ENCODE assay signal across 15 cellular contexts in genomic region chr17:72296456-72296855, GRCh38.
DNase-seq lines count a peak whose midpoint lies in the region; ATAC-seq and TF ChIP-seq lines count a peak whose summit lies in the region.
"Had no signal": no experiment of that assay in that cellular context is flagged by ENCODE, and none has a peak within 500 bp of the region (broad histone marks: within the 10 kb centered on the region; RNA-seq: fewer than 3 reads in every experiment).

No MANE protein-coding gene starts in this region.

- no peak overlapping the region for H2BK120ac ChIP-seq in mesenchymal stem cell (ENCODE audit: low read depth, low read length)

- H3K9ac ChIP-seq in GM23248 (no peak overlapping the region), mesenchymal stem cell (ENCODE audit: low read length) (no peak overlapping the region)

- peaks cover 19% of the 10 kb centered on the region for H3K4me1 ChIP-seq in GM23248 (ENCODE audit: insufficient read depth)
- H3K4me1 ChIP-seq in mesenchymal stem cell (ENCODE audit: control insufficient read depth, insufficient read depth, low read depth, low read length): peaks cover 6% of the 10 kb centered on the region
- H3K4me1 ChIP-seq in gastrocnemius medialis: no peaks in the 10 kb centered on the region

- H2AFZ ChIP-seq in GM23248 (no peak overlapping the region), mesenchymal stem cell (ENCODE audit: low read depth, low read length) (no peak overlapping the region)

- intact Hi-C loops in gastrocnemius medialis (cut with DNase I; ENCODE audit: low total_unique reads): no loop called here

- TF ChIP-seq POLR2A in gastrocnemius medialis (IDR thresholded peaks at IDR 0.05): no peak

- no peak overlapping the region for H2BK15ac ChIP-seq in mesenchymal stem cell (ENCODE audit: low read depth, poor library complexity, severe bottlenecking)

- ATAC-seq in gastrocnemius medialis: no peak

- H3K36me3 ChIP-seq in GM23248 (ENCODE audit: low read depth): no peaks in the 10 kb centered on the region
- H3K36me3 ChIP-seq in mesenchymal stem cell (ENCODE audit: control insufficient read depth in 1 of 2, insufficient read depth in 2 of 2, low read depth in 1 of 2, low read length in 2 of 2): peaks cover 0 to 3% of the 10 kb centered on the region in 2 experiments
- H3K36me3 ChIP-seq in gastrocnemius medialis: no peaks in the 10 kb centered on the region

- no peaks in the 10 kb centered on the region for H3K9me2 ChIP-seq in GM23248 (ENCODE audit: insufficient read depth)

- H3F3A ChIP-seq in GM23248 (ENCODE audit: insufficient read depth): peaks cover 5% of the 10 kb centered on the region; the same call in 1 of the 2 replicates

- no peak overlapping the region for H4K8ac ChIP-seq in mesenchymal stem cell (ENCODE audit: low read length)

- H2AK5ac ChIP-seq in mesenchymal stem cell (ENCODE audit: low read length, severe bottlenecking): no peak overlapping the region

- TF ChIP-seq CTCF in epithelial cell of esophagus (IDR thresholded peaks at IDR 0.05; ENCODE audit: insufficient read depth, low read depth, low read length, missing control alignments) (no peak), gastrocnemius medialis (IDR thresholded peaks at IDR 0.05 in 4 of 5, conservative IDR thresholded peaks at IDR 0.05 in 1 of 5) (no peak)

- no peak overlapping the region for H3K27ac ChIP-seq in GM23248
- no peak overlapping the region for H3K27ac ChIP-seq in mesenchymal stem cell (ENCODE audit: low read length, poor library complexity, severe bottlenecking)
- no peak overlapping the region for H3K27ac ChIP-seq in gastrocnemius medialis

- H3K79me2 ChIP-seq in GM23248 (ENCODE audit: insufficient read depth): no peaks in the 10 kb centered on the region

- no peak overlapping the region for H3K18ac ChIP-seq in mesenchymal stem cell (ENCODE audit: low read depth in 1 of 2, low read length in 2 of 2)

- 59 to 65% methylated on average over 1 of the region's 1 CpG for WGBS in GM23248 (ENCODE audit: low coverage in 1 of 2, low lambda C conversion rate in 2 of 2, missing lambda C conversion rate in 2 of 2), 2 experiments
- no CpG with 5 or more reads among the region's 1 CpG for WGBS in mesenchymal stem cell

- H3K14ac ChIP-seq in mesenchymal stem cell (ENCODE audit: low read length in 2 of 2): no peak overlapping the region

- no peak overlapping the region for H2BK12ac ChIP-seq in mesenchymal stem cell (ENCODE audit: low read length in 2 of 2)

- no peaks in the 10 kb centered on the region for H3K79me1 ChIP-seq in mesenchymal stem cell (replicated peaks; ENCODE audit: low read length, poor library complexity, severe bottlenecking)

- no peak overlapping the region for H3K23ac ChIP-seq in mesenchymal stem cell (ENCODE audit: low read length in 2 of 2)

- H2BK5ac ChIP-seq in mesenchymal stem cell (ENCODE audit: low read depth, low read length, poor library complexity, severe bottlenecking): no peak overlapping the region

- no peaks in the 10 kb centered on the region for H3K9me3 ChIP-seq in GM23248 (ENCODE audit: low read depth)
- H3K9me3 ChIP-seq in mesenchymal stem cell (ENCODE audit: control insufficient read depth, low read length): no peaks in the 10 kb centered on the region
- H3K9me3 ChIP-seq in gastrocnemius medialis: no peaks in the 10 kb centered on the region

- H4K20me1 ChIP-seq in GM23248 (ENCODE audit: insufficient read depth): no peaks in the 10 kb centered on the region

- H3K4ac ChIP-seq in mesenchymal stem cell (ENCODE audit: low read depth in 1 of 2, low read length in 2 of 2): no peak overlapping the region

- H3K4me3 ChIP-seq in GM23248: no peak overlapping the region
- no peak overlapping the region for H3K4me3 ChIP-seq in epithelial cell of esophagus (ENCODE audit: low read length)
- no peak overlapping the region for H3K4me3 ChIP-seq in mesenchymal stem cell (ENCODE audit: insufficient read depth in 1 of 2, low read depth in 1 of 2, low read length in 2 of 2)
- no peak overlapping the region for H3K4me3 ChIP-seq in gastrocnemius medialis

- DNase-seq in GM23248: peak; percentile 20
- DNase-seq in RPMI7951 (ENCODE audit: low read depth): peak; percentile 2
- peak; percentile 75 for DNase-seq in epithelial cell of esophagus (ENCODE audit: low read depth)
- peak; percentile 9 for DNase-seq in mesenchymal stem cell
- DNase-seq in gastrocnemius medialis: no peak
- DNase-seq in SHP77 (lab: John Stamatoyannopoulos, UW): no peak
- DNase-seq in cerebellar cortex (ENCODE audit: low spot score): no peak
- DNase-seq: ACHN, AML-193, DMS 273 treated with DMSO at 0.1 percent for 48 hours, H7, NCI-H1417, NCI-H1930, NCI-H510A, NCI-H82 had no signal

- in situ Hi-C loops in GM23248 (cut with MboI): no loop called here
- in situ Hi-C loops in gastrocnemius medialis (cut with MboI; ENCODE audit: low sequenced_read_pairs in 4 of 4): no loop called here

- H3K27me3 ChIP-seq in GM23248 (replicated peaks; ENCODE audit: insufficient read depth): no peaks in the 10 kb centered on the region; the same call in 1 of the 2 replicates
- H3K27me3 ChIP-seq in mesenchymal stem cell (ENCODE audit: control insufficient read depth in 1 of 2, insufficient read depth in 1 of 2, low read length in 2 of 2): peaks cover 0 to 22% of the 10 kb centered on the region in 2 experiments
- H3K27me3 ChIP-seq in gastrocnemius medialis: peaks cover 0 to 2% (median 0%) of the 10 kb centered on the region in 3 donors

- no peak overlapping the region for H4K91ac ChIP-seq in mesenchymal stem cell (ENCODE audit: low read length)

- no peak overlapping the region for H3K4me2 ChIP-seq in GM23248 (ENCODE audit: unreplicated experiment)
- no peak overlapping the region for H3K4me2 ChIP-seq in mesenchymal stem cell (ENCODE audit: low read length, poor library complexity, severe bottlenecking)

Comparison
In these comparisons a context has a peak if more than half of its experiments do, and no peak if none do; other contexts are left out.
1. DNase-seq: peak in GM23248 (single experiment), RPMI7951 (single experiment), epithelial cell of esophagus (single experiment) and mesenchymal stem cell (single experiment); none in gastrocnemius medialis (0 of 2), SHP77 (0 of 2) and cerebellar cortex (single experiment).